Comparison of ENCODE assay signal across 7 cellular contexts in the genomic region with DNA sequence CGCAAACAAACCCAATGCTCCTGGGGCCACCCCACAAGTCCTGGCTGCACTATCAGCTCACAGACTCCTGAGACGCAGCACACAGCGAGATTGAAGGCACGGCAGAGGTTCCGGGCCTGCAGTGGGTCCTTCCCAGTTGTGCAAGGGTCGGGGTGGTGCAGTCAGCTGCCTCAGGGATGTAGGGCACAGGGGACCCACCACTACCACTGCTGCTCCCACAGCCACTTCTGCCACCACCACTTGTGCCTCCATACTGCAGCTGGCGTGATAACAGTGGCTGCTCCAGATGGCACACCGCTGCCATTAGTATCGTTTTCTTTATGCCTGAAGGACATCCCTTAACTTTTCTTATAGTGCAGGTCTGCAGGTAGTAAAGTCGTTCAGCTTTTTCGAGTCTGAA.
DNase-seq lines count a peak whose midpoint lies in the region; ATAC-seq, FAIRE-seq and TF ChIP-seq lines count a peak whose summit lies in the region.
"Not testable (repeated sequence)": the region's sequence is repeated elsewhere in the genome, so short reads cannot be mapped to it uniquely, and the experiment has no call there.

No MANE protein-coding gene starts in this region.

- not testable (repeated sequence) for H3K4me3 Mint-ChIP-seq in activated CD4-positive, alpha-beta T cell treated with anti-CD3 and anti-CD28 coated beads, Interleukin-2, amount 10 ng/mL, durations not matched to agents 24 days and 14 days; endodermal cell

- not testable (repeated sequence) for H3K9me3 ChIP-seq in endodermal cell (ENCODE audit: control insufficient read depth, low read length); kidney (ENCODE audit: control insufficient read depth in 1 of 2, low read length in 2 of 2); aorta (ENCODE audit: control insufficient read depth, low read length)

- TF ChIP-seq CTCF in coronary artery (IDR thresholded peaks at IDR 0.05); endodermal cell (conservative IDR thresholded peaks at IDR 0.05); kidney (IDR thresholded peaks at IDR 0.05; ENCODE audit: borderline replicate concordance, extremely low read depth, insufficient read depth): not testable (repeated sequence)

- FAIRE-seq in kidney (lab: Jason Lieb, UNC), result not testable (repeated sequence)

- 90% methylated on average over 1 of the region's 11 CpGs; no CpG with 5 or more reads in 1 of the 2 experiments for WGBS in endodermal cell (ENCODE audit: insufficient coverage in 1 of 2, insufficient read length in 1 of 2), 2 experiments
- 94 to 100% methylated on average over 4 to 5 of the region's 11 CpGs for WGBS in aorta, 2 donors

- H3K27me3 ChIP-seq in endodermal cell (ENCODE audit: control insufficient read depth, insufficient read depth, low read length, poor library complexity, severe bottlenecking); aorta (ENCODE audit: control insufficient read depth in 1 of 2, insufficient read depth in 2 of 2, low read length in 1 of 2): not testable (repeated sequence)

- DNase-seq in Daoy (ENCODE audit: low read depth) (peak; percentile 0), coronary artery (ENCODE audit: low spot score) (peak; percentile 26), endodermal cell (peak; percentile 24), kidney (peak; percentile 12), posterior vena cava (ENCODE audit: low spot score) (peak; percentile 38), aorta (peak; percentile 12 to 37)
- peak; percentile 49 for DNase-seq in activated CD4-positive, alpha-beta T cell treated with anti-CD3 and anti-CD28 coated beads, Interleukin-2, amount 10 ng/mL, durations not matched to agents 24 days and 14 days

- H3K27ac Mint-ChIP-seq in activated CD4-positive, alpha-beta T cell treated with anti-CD3 and anti-CD28 coated beads, Interleukin-2, amount 10 ng/mL, durations not matched to agents 24 days and 14 days; endodermal cell: not testable (repeated sequence)

- H3K27me3 Mint-ChIP-seq in activated CD4-positive, alpha-beta T cell treated with anti-CD3 and anti-CD28 coated beads, Interleukin-2, amount 10 ng/mL, durations not matched to agents 24 days and 14 days; endodermal cell (ENCODE audit: insufficient read depth): not testable (repeated sequence)

- not testable (repeated sequence) for H3K9ac ChIP-seq in endodermal cell (ENCODE audit: extremely low read depth, low read length, poor library complexity, severe bottlenecking); kidney (ENCODE audit: low read length in 2 of 2)

- not testable (repeated sequence) for H3K9me3 Mint-ChIP-seq in activated CD4-positive, alpha-beta T cell treated with anti-CD3 and anti-CD28 coated beads, Interleukin-2, amount 10 ng/mL, durations not matched to agents 24 days and 14 days; endodermal cell

- H3K4me3 ChIP-seq in coronary artery; endodermal cell (ENCODE audit: low read length); kidney (ENCODE audit: low read length in 2 of 2); aorta (ENCODE audit: low read length in 2 of 2): not testable (repeated sequence)

- ATAC-seq in aorta (ENCODE audit: low FRiP score), result not testable (repeated sequence)

- H3K4me1 Mint-ChIP-seq in activated CD4-positive, alpha-beta T cell treated with anti-CD3 and anti-CD28 coated beads, Interleukin-2, amount 10 ng/mL, durations not matched to agents 24 days and 14 days; endodermal cell: not testable (repeated sequence)

- not testable (repeated sequence) for H3K27ac ChIP-seq in coronary artery; endodermal cell (ENCODE audit: low read depth, low read length); kidney (ENCODE audit: low read depth in 2 of 2, low read length in 2 of 2); aorta (ENCODE audit: low read depth in 1 of 2, low read length in 2 of 2)

- H3K4me1 ChIP-seq in endodermal cell (ENCODE audit: control insufficient read depth, insufficient read depth, low read length); kidney (ENCODE audit: control insufficient read depth in 1 of 2, insufficient read depth in 1 of 2, low read depth in 1 of 2, low read length in 2 of 2); aorta (ENCODE audit: control insufficient read depth in 1 of 2, insufficient read depth in 2 of 2, low read length in 2 of 2): not testable (repeated sequence)

- H3K36me3 Mint-ChIP-seq in activated CD4-positive, alpha-beta T cell treated with anti-CD3 and anti-CD28 coated beads, Interleukin-2, amount 10 ng/mL, durations not matched to agents 24 days and 14 days (ENCODE audit: low read depth); endodermal cell (ENCODE audit: low read depth): not testable (repeated sequence)

- not testable (repeated sequence) for H3K36me3 ChIP-seq in endodermal cell (ENCODE audit: control insufficient read depth, insufficient read depth, low read length); kidney (ENCODE audit: control insufficient read depth in 1 of 2, insufficient read depth in 2 of 2, low read length in 2 of 2); aorta (ENCODE audit: control insufficient read depth in 1 of 2, insufficient read depth in 2 of 2, low read length in 1 of 2)

- intact Hi-C loops in activated CD4-positive, alpha-beta T cell treated with anti-CD3 and anti-CD28 coated beads, Interleukin-2, amount 10 ng/mL, durations not matched to agents 24 days and 14 days (cut with micrococcal nuclease); kidney (cut with DNase I); posterior vena cava (cut with DNase I); aorta (cut with DNase I): not testable (repeated sequence)
